17 cellular contexts compared by ENCODE assay signal in the genomic region with DNA sequence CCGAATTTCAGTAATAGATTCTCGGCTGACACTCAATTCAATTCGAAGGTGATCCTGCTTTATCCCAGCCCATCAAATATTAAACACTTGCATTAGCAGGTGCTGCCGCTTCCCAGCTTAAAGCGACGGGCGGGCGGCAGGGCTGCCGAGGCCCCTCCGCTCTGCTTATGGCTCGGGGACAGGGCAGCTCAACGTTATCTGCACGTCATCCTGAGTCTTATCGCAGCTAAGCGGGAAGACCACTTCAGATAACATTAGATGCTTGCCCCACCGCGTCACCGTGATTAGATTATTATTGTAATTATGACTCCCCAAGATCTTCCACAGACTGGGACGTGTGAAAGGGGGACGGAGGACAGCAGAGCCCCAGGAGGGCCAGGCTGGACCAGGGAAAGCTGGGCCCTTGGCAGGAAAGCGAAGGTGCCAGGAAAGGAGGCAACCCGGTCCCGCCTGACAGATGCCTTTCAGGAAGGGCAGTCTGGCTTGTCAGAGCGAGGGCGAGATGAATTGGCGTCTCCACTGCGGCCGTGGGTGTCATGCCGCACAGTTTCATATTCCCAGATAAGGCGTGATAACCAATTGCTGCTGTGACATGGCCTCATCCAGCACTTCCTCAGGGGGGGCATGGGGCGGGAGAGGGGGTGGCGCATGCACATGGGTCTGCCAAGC. TPM values are rescaled to one million over a fixed set of nuclear protein-coding genes. Genes with fewer than 3 reads are reported as not detected.
DNase-seq lines count a peak whose midpoint lies in the region; ATAC-seq, FAIRE-seq and TF ChIP-seq lines count a peak whose summit lies in the region.
"Had no signal": no experiment of that assay in that cellular context is flagged by ENCODE, and none has a peak within 500 bp of the region (broad histone marks: within the 10 kb centered on the region; RNA-seq: fewer than 3 reads in every experiment).

No MANE protein-coding gene starts in this region.

- peak overlapping the region; percentile 48 for H3K27ac Mint-ChIP-seq in endodermal cell

- no peak overlapping the region for H3K9ac ChIP-seq in endodermal cell (ENCODE audit: extremely low read depth, low read length, poor library complexity, severe bottlenecking)

- ATAC-seq in pancreas (no peak), HG03571 (IDR thresholded peaks at IDR 0.05; ENCODE audit: unreplicated experiment) (no peak)
- ATAC-seq: GM12878 had no signal

- H3K4me1 Mint-ChIP-seq in endodermal cell: peaks cover 24% of the 10 kb centered on the region

- WGBS in endodermal cell (ENCODE audit: insufficient coverage in 1 of 2, insufficient read length in 1 of 2), 2 experiments: 87 to 96% methylated on average over 32 of the region's 32 CpGs
- WGBS in pancreas, 2 donors: 87 to 88% methylated on average over 32 of the region's 32 CpGs

- H3K36me3 Mint-ChIP-seq in endodermal cell (ENCODE audit: low read depth): peaks cover 20% of the 10 kb centered on the region

- H3K9me3 Mint-ChIP-seq in endodermal cell: no peaks in the 10 kb centered on the region
- H3K9me3 Mint-ChIP-seq: CD14-positive monocyte had no signal

- H3K9me3 ChIP-seq in endodermal cell (ENCODE audit: control insufficient read depth, low read length) (no peaks in the 10 kb centered on the region), left ventricle myocardium inferior (replicated peaks) (no peaks in the 10 kb centered on the region), pancreas (no peaks in the 10 kb centered on the region)

- TF ChIP-seq CTCF in endodermal cell (conservative IDR thresholded peaks at IDR 0.05) (no peak), left ventricle myocardium inferior (IDR thresholded peaks at IDR 0.05; ENCODE audit: borderline replicate concordance) (no peak), pancreas (IDR thresholded peaks at IDR 0.05) (no peak)

- H3K4me3 Mint-ChIP-seq in endodermal cell: no peak overlapping the region
- H3K4me3 Mint-ChIP-seq: CD14-positive monocyte had no signal

- H3K27me3 Mint-ChIP-seq in endodermal cell (ENCODE audit: insufficient read depth): no peaks in the 10 kb centered on the region

- H3K4me3 ChIP-seq in endodermal cell (ENCODE audit: low read length) (no peak overlapping the region), left ventricle myocardium inferior (no peak overlapping the region), pancreas (no peak overlapping the region)
- H3K4me3 ChIP-seq: GM12878 had no signal

- DNase-seq in NCI-H2227 treated with DMSO at 0.1 percent for 48 hours (lab: John Stamatoyannopoulos, UW): peak; percentile 32
- DNase-seq in NCI-H2227 (lab: John Stamatoyannopoulos, UW; ENCODE audit: unreplicated experiment): no peak
- no peak for DNase-seq in endodermal cell
- peak; percentile 51 for DNase-seq in left ventricle myocardium inferior
- no peak for DNase-seq in pancreas
- DNase-seq in kidney glomerular epithelial cell (lab: John Stamatoyannopoulos, UW): no peak
- no peak for DNase-seq in DMS79 (lab: John Stamatoyannopoulos, UW)
- DNase-seq: 8988T, COR-L47, HCEC 1CT, IMR-90, MV-4-11, NCI-H1436, NCI-H226 had no signal

- H3K27ac ChIP-seq in endodermal cell (ENCODE audit: low read depth, low read length) (no peak overlapping the region), left ventricle myocardium inferior (replicated peaks) (peak overlapping the region; percentile 64), pancreas (no peak overlapping the region)

- H3K27me3 ChIP-seq in endodermal cell (ENCODE audit: control insufficient read depth, insufficient read depth, low read length, poor library complexity, severe bottlenecking): no peaks in the 10 kb centered on the region
- H3K27me3 ChIP-seq in left ventricle myocardium inferior (ENCODE audit: low read depth): no peaks in the 10 kb centered on the region
- no peaks in the 10 kb centered on the region for H3K27me3 ChIP-seq in pancreas

- no peak for FAIRE-seq in pancreas (lab: Jason Lieb, UNC)
- FAIRE-seq: GM12878 had no signal

- peaks cover 14% of the 10 kb centered on the region for H3K4me1 ChIP-seq in endodermal cell (ENCODE audit: control insufficient read depth, insufficient read depth, low read length)
- peaks cover 29% of the 10 kb centered on the region for H3K4me1 ChIP-seq in left ventricle myocardium inferior
- no peaks in the 10 kb centered on the region for H3K4me1 ChIP-seq in pancreas

- intact Hi-C loops in left ventricle myocardium inferior (cut with micrococcal nuclease): no loop called here
- intact Hi-C loops in pancreas (cut with DNase I): no loop called here

- H3K36me3 ChIP-seq in endodermal cell (ENCODE audit: control insufficient read depth, insufficient read depth, low read length): peaks cover 4% of the 10 kb centered on the region
- peaks cover 7% of the 10 kb centered on the region for H3K36me3 ChIP-seq in left ventricle myocardium inferior
- H3K36me3 ChIP-seq in pancreas: no peaks in the 10 kb centered on the region

RNA-seq across cellular contexts. Expression of gene DMAP1, which starts 37.0 kb away (rescaled TPM):
- 10 to 100 TPM; 49.1 to 53.8 TPM for total RNA-seq in endodermal cell
- 46.9 TPM for polyA plus RNA-seq in endodermal cell (2013, experiment 1 of 2)
- polyA plus RNA-seq in endodermal cell (2013, experiment 2 of 2): 39.5 TPM
- 26.7 TPM for total RNA-seq in left ventricle myocardium inferior
- total RNA-seq in pancreas: 10 to 100 TPM; 18.1 to 30.4 (median 25.8) TPM
- 100 to 1,000 TPM in 1 of 2 donors, 10 to 100 TPM in 1; 73.6 to 149 TPM for polyA plus RNA-seq in pancreas

Comparison
In these comparisons a context has a peak if more than half of its experiments do, and no peak if none do; other contexts are left out.
1. DNase-seq: peak in NCI-H2227 treated with DMSO at 0.1 percent for 48 hours (single experiment) and left ventricle myocardium inferior (single experiment); none in NCI-H2227 (single experiment), endodermal cell (single experiment), pancreas (0 of 6), kidney glomerular epithelial cell (single experiment) and DMS79 (single experiment).